In the genomic region with DNA sequence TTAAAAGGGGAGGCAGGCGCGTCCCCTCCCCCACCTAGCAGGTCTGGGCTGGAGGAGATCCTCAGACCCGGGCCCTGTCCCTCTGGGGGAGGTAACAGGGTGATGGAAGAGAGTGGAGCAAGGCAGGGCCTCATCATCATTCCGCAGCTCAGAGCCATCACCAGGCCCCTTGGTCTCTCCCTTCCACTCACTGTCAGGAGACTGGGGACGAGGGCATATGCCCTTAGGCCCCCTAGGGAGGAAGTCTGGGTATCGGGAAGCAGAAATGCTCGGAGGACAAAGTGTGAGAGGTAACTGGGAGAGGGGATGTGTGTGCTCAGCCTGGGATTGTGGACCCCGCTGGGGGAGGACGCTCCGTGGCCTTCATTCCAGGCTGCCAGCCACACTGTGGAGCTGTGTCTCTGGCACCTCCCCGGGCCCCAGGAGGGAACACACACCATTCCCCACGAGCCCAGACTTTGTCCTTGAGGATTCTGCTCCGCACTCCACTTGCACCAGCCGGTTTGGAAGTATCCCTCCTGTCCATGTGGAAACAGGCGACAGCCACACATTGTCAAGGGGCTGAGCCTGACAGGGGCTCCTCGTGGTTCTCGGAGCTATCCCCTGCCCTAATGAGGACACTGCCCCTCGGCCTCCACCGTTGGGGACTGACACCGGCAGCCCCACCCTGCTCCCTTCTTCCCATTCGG, we compare ENCODE assay signal across 8 cellular contexts. TPM values are rescaled to one million over a fixed set of nuclear protein-coding genes. Genes with fewer than 3 reads are reported as not detected.
DNase-seq lines count a peak whose midpoint lies in the region; ATAC-seq and TF ChIP-seq lines count a peak whose summit lies in the region.

No MANE protein-coding gene starts in this region.

- peaks cover 3% of the 10 kb centered on the region for H3K27me3 Mint-ChIP-seq in activated CD4-positive, alpha-beta T cell treated with anti-CD3 and anti-CD28 coated beads, Interleukin-2, amount 10 ng/mL, durations not matched to agents 24 days and 14 days
- H3K27me3 Mint-ChIP-seq in activated CD8-positive, alpha-beta T cell treated with anti-CD3 and anti-CD28 coated beads for 36 hours, result no peaks in the 10 kb centered on the region
- peaks cover 0 to 5% of the 10 kb centered on the region in 2 donors for H3K27me3 Mint-ChIP-seq in stimulated activated naive B cell treated with anti-CD40 and anti-IgM and Interleukin-4, amounts not matched to agents 10 μg/mL and 1 μg/mL and 100 μg/mL, for 72 hours

- peaks cover 22% of the 10 kb centered on the region for H3K36me3 Mint-ChIP-seq in activated CD4-positive, alpha-beta T cell treated with anti-CD3 and anti-CD28 coated beads, Interleukin-2, amount 10 ng/mL, durations not matched to agents 24 days and 14 days (ENCODE audit: low read depth)
- H3K36me3 Mint-ChIP-seq in activated CD8-positive, alpha-beta T cell treated with anti-CD3 and anti-CD28 coated beads for 36 hours (ENCODE audit: low read depth), result no peaks in the 10 kb centered on the region
- peaks cover 10 to 23% of the 10 kb centered on the region in 2 donors for H3K36me3 Mint-ChIP-seq in stimulated activated naive B cell treated with anti-CD40 and anti-IgM and Interleukin-4, amounts not matched to agents 10 μg/mL and 1 μg/mL and 100 μg/mL, for 72 hours

- CTCF ChIA-PET in activated CD8-positive, alpha-beta T cell treated with anti-CD3 and anti-CD28 coated beads for 36 hours (lab: Charles Lee), result interaction anchor here (1.0 to 1.4 kb wide), 2 partner anchors 10 to 65 kb away, joined by 4 read pairs; no protein-coding TSS in a partner anchor

- DNase-seq in activated CD4-positive, alpha-beta T cell treated with anti-CD3 and anti-CD28 coated beads, Interleukin-2, amount 10 ng/mL, durations not matched to agents 24 days and 14 days, result no peak
- no peak for DNase-seq in activated CD4-positive, alpha-beta T cell treated with anti-CD3 and anti-CD28 coated beads for 1 hour
- peak; percentile 14 for DNase-seq in activated CD8-positive, alpha-beta T cell treated with anti-CD3 and anti-CD28 coated beads for 36 hours
- DNase-seq in hepatic stellate cell (ENCODE audit: low spot score) (peak; percentile 31), AG20443 (ENCODE audit: low spot score) (no peak)
- no peak for DNase-seq in stimulated activated naive B cell treated with anti-CD40 and anti-IgM and Interleukin-4, amounts not matched to agents 10 μg/mL and 1 μg/mL and 100 μg/mL, for 72 hours
- no peak for DNase-seq in stimulated activated naive CD4-positive, alpha-beta T cell (lab: John Stamatoyannopoulos, UW)

- ATAC-seq in activated CD8-positive, alpha-beta T cell treated with anti-CD3 and anti-CD28 coated beads for 36 hours, result no peak
- ATAC-seq in stimulated activated naive B cell treated with anti-CD40 and anti-IgM and Interleukin-4, amounts not matched to agents 10 μg/mL and 1 μg/mL and 100 μg/mL, for 72 hours (replicated peaks), result peak in 1 of 2 donors; percentile 3
- no peak for ATAC-seq in HG02759 (IDR thresholded peaks at IDR 0.05; ENCODE audit: unreplicated experiment)

- no peak for TF ChIP-seq CTCF in activated CD8-positive, alpha-beta T cell treated with anti-CD3 and anti-CD28 coated beads for 36 hours (IDR thresholded peaks at IDR 0.05)

- POLR2A ChIA-PET in activated CD8-positive, alpha-beta T cell treated with anti-CD3 and anti-CD28 coated beads for 36 hours (lab: Charles Lee), result interaction anchor here (1.2 to 2.6 kb wide), 2 partner anchors 10 to 15 kb away, joined by 4 to 12 read pairs; no protein-coding TSS in a partner anchor

- peaks cover 12% of the 10 kb centered on the region for H3K4me1 Mint-ChIP-seq in activated CD4-positive, alpha-beta T cell treated with anti-CD3 and anti-CD28 coated beads, Interleukin-2, amount 10 ng/mL, durations not matched to agents 24 days and 14 days
- peaks cover 12% of the 10 kb centered on the region for H3K4me1 Mint-ChIP-seq in activated CD8-positive, alpha-beta T cell treated with anti-CD3 and anti-CD28 coated beads for 36 hours (ENCODE audit: low read depth)
- peaks cover 11 to 32% of the 10 kb centered on the region in 2 donors for H3K4me1 Mint-ChIP-seq in stimulated activated naive B cell treated with anti-CD40 and anti-IgM and Interleukin-4, amounts not matched to agents 10 μg/mL and 1 μg/mL and 100 μg/mL, for 72 hours

- H3K9me3 Mint-ChIP-seq in activated CD4-positive, alpha-beta T cell treated with anti-CD3 and anti-CD28 coated beads, Interleukin-2, amount 10 ng/mL, durations not matched to agents 24 days and 14 days, result no peaks in the 10 kb centered on the region
- H3K9me3 Mint-ChIP-seq in activated CD8-positive, alpha-beta T cell treated with anti-CD3 and anti-CD28 coated beads for 36 hours, result no peaks in the 10 kb centered on the region
- no peaks in the 10 kb centered on the region for H3K9me3 Mint-ChIP-seq in stimulated activated naive B cell treated with anti-CD40 and anti-IgM and Interleukin-4, amounts not matched to agents 10 μg/mL and 1 μg/mL and 100 μg/mL, for 72 hours

- no peak overlapping the region for H3K27ac Mint-ChIP-seq in activated CD4-positive, alpha-beta T cell treated with anti-CD3 and anti-CD28 coated beads, Interleukin-2, amount 10 ng/mL, durations not matched to agents 24 days and 14 days
- H3K27ac Mint-ChIP-seq in activated CD8-positive, alpha-beta T cell treated with anti-CD3 and anti-CD28 coated beads for 36 hours, result no peak overlapping the region
- peak overlapping the region; percentile 7 for H3K27ac Mint-ChIP-seq in stimulated activated naive B cell treated with anti-CD40 and anti-IgM and Interleukin-4, amounts not matched to agents 10 μg/mL and 1 μg/mL and 100 μg/mL, for 72 hours

- peak overlapping the region; percentile 81 for H3K4me3 Mint-ChIP-seq in activated CD4-positive, alpha-beta T cell treated with anti-CD3 and anti-CD28 coated beads, Interleukin-2, amount 10 ng/mL, durations not matched to agents 24 days and 14 days
- peak overlapping the region; percentile 73 for H3K4me3 Mint-ChIP-seq in activated CD8-positive, alpha-beta T cell treated with anti-CD3 and anti-CD28 coated beads for 36 hours
- H3K4me3 Mint-ChIP-seq in stimulated activated naive B cell treated with anti-CD40 and anti-IgM and Interleukin-4, amounts not matched to agents 10 μg/mL and 1 μg/mL and 100 μg/mL, for 72 hours, result peak overlapping the region; percentile 85 to 88

- intact Hi-C loops in activated CD4-positive, alpha-beta T cell treated with anti-CD3 and anti-CD28 coated beads, Interleukin-2, amount 10 ng/mL, durations not matched to agents 24 days and 14 days (cut with micrococcal nuclease), result loop anchor here (1.0 kb wide), 2 partner anchors 20 to 104 kb away; partner anchors contain the start of gene ETF1
- intact Hi-C loops in activated CD8-positive, alpha-beta T cell treated with anti-CD3 and anti-CD28 coated beads for 36 hours (cut with micrococcal nuclease), result no loop called here

RNA-seq across cellular contexts. Expression of gene REEP2, which starts 0.8 kb away (rescaled TPM):
- total RNA-seq in activated CD4-positive, alpha-beta T cell treated with anti-CD3 and anti-CD28 coated beads, Interleukin-2, amount 10 ng/mL, durations not matched to agents 24 days and 14 days, result 3.5 and 4.6 TPM in 2 replicates
- total RNA-seq in activated CD8-positive, alpha-beta T cell treated with anti-CD3 and anti-CD28 coated beads for 36 hours, result 1 to 10 TPM; 2.9 to 3.1 TPM

RNA-seq across cellular contexts. Expression of gene EGR1, which starts 25.6 kb away (rescaled TPM):
- 53.4 and 54.6 TPM in 2 replicates for total RNA-seq in activated CD4-positive, alpha-beta T cell treated with anti-CD3 and anti-CD28 coated beads, Interleukin-2, amount 10 ng/mL, durations not matched to agents 24 days and 14 days
- 10 to 100 TPM; 46.0 to 46.4 TPM for total RNA-seq in activated CD8-positive, alpha-beta T cell treated with anti-CD3 and anti-CD28 coated beads for 36 hours

Comparison
In these comparisons a context has a peak if more than half of its experiments do, and no peak if none do; other contexts are left out.
1. DNase-seq: peak in activated CD8-positive, alpha-beta T cell treated with anti-CD3 and anti-CD28 coated beads for 36 hours (single experiment) and hepatic stellate cell (single experiment); none in activated CD4-positive, alpha-beta T cell treated with anti-CD3 and anti-CD28 coated beads, Interleukin-2, amount 10 ng/mL, durations not matched to agents 24 days and 14 days (single experiment), activated CD4-positive, alpha-beta T cell treated with anti-CD3 and anti-CD28 coated beads for 1 hour (single experiment), stimulated activated naive B cell treated with anti-CD40 and anti-IgM and Interleukin-4, amounts not matched to agents 10 μg/mL and 1 μg/mL and 100 μg/mL, for 72 hours (single experiment), stimulated activated naive CD4-positive, alpha-beta T cell (0 of 6) and AG20443 (single experiment).
2. Peak in every context shown above with its lines, with median percentiles within 50 percentile points of each other: H3K4me3 Mint-ChIP-seq.